In genomic region chr2:121793816-121794215, GRCh38 we compare ENCODE assay signal across 27 cellular contexts.
"Had no signal": no experiment of that assay in that cellular context is flagged by ENCODE, and none has a peak within 500 bp of the region (broad histone marks: within the 10 kb centered on the region; RNA-seq: fewer than 3 reads in every experiment).

No MANE protein-coding gene starts in this region.

- ATAC-seq: gastrocnemius medialis; heart right ventricle; left cardiac atrium; left lung; left ventricle myocardium superior; naive thymus-derived CD4-positive, alpha-beta T cell had no signal

- H3K4me3 ChIP-seq: coronary artery, dorsolateral prefrontal cortex, esophagus squamous epithelium, gastrocnemius medialis, heart right ventricle, left lung, lung had no signal

- H3K4me3 Mint-ChIP-seq: memory B cell; naive thymus-derived CD4-positive, alpha-beta T cell had no signal

- H3K36me3 Mint-ChIP-seq: naive thymus-derived CD4-positive, alpha-beta T cell had no signal

- H3K9me3 Mint-ChIP-seq: naive thymus-derived CD4-positive, alpha-beta T cell had no signal

- DNase-seq: dermis blood vessel endothelial cell; dorsolateral prefrontal cortex; effector CD4-positive, alpha-beta T cell; effector memory CD4-positive, alpha-beta T cell; esophagus squamous epithelium; foreskin fibroblast; foreskin melanocyte; gastrocnemius medialis; glutamatergic neuron; head of caudate nucleus; heart right ventricle; hippocampal formation; left cardiac atrium; left lung; left ventricle myocardium superior; mammary epithelial cell; mesendoderm; midbrain; naive thymus-derived CD4-positive, alpha-beta T cell had no signal

- H3K27ac ChIP-seq: coronary artery, dorsolateral prefrontal cortex, esophagus squamous epithelium, gastrocnemius medialis, heart right ventricle, left lung had no signal

- H3K27ac Mint-ChIP-seq: memory B cell; naive thymus-derived CD4-positive, alpha-beta T cell had no signal

- H3K4me1 ChIP-seq: esophagus squamous epithelium, gastrocnemius medialis, heart right ventricle, left lung had no signal

- FAIRE-seq: colon, endometrium, endothelial cell of umbilical vein, islet of Langerhans, keratinocyte had no signal

- H3K9me3 ChIP-seq: esophagus squamous epithelium, gastrocnemius medialis had no signal

- H3K36me3 ChIP-seq: esophagus squamous epithelium, gastrocnemius medialis, heart right ventricle, left lung had no signal

- H3K27me3 ChIP-seq: left lung had no signal

- H3K4me1 Mint-ChIP-seq: memory B cell; naive thymus-derived CD4-positive, alpha-beta T cell had no signal
